15 cellular contexts compared by ENCODE assay signal in the genomic region with DNA sequence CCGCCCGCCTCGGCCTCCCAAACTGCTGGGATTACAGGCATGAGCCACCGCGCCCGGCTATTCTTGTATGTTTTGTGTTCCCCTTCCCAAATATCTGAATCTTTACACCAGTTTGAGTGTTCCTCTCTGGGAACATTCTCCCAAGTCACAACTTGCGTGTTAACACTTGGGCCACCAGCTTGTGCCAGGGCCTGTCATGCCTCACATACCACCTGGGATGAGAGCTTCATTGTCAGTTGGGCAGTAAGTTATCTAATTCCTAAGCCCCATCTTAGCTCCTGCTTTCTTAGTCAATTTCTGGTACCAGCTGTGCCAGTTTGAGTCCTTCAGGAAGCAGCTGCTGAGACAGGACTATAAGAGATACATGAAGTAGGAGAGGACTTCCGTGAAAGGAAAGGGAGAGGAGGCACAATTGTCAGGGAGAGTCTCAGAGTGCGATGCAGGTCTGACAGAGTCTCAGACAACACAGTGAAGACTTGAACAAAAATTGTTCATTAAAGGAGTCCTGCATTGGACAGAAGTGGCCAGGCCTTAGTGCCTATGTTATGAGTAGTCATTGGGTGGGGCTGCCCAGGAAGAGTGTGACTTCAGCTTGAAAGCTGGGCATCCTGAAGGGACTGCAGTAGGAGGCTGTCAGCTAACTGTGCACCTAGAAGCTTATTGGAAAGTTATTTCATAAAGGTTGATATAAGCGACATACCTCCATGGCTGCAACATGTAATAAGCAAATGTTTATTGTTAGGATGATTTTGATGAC. TPM values are rescaled to one million over a fixed set of nuclear protein-coding genes. Genes with fewer than 3 reads are reported as not detected.
DNase-seq lines count a peak whose midpoint lies in the region; ATAC-seq and TF ChIP-seq lines count a peak whose summit lies in the region.
"Had no signal": no experiment of that assay in that cellular context is flagged by ENCODE, and none has a peak within 500 bp of the region (broad histone marks: within the 10 kb centered on the region; RNA-seq: fewer than 3 reads in every experiment).

No MANE protein-coding gene starts in this region.

- no peak overlapping the region for H2BK15ac ChIP-seq in mesendoderm (replicated peaks; ENCODE audit: low read depth)

- WGBS in mesendoderm (ENCODE audit: extremely low coverage, insufficient coverage, low lambda C conversion rate), result no CpG with 5 or more reads among the region's 10 CpGs

- no peak overlapping the region for H3K56ac ChIP-seq in mesendoderm (ENCODE audit: low read length)

- no peak overlapping the region for H4K5ac ChIP-seq in mesendoderm (ENCODE audit: low read length)

- no peak overlapping the region for H2AFZ ChIP-seq in osteoblast (ENCODE audit: low read length)
- H2AFZ ChIP-seq: parathyroid adenoma had no signal

- no peak overlapping the region for H3K4me3 ChIP-seq in MG63
- H3K4me3 ChIP-seq in epithelial cell of esophagus (ENCODE audit: low read length), result no peak overlapping the region
- H3K4me3 ChIP-seq in osteoblast (ENCODE audit: insufficient read depth, low read length), result no peak overlapping the region
- H3K4me3 ChIP-seq in mesendoderm (ENCODE audit: low read length), result no peak overlapping the region
- H3K4me3 ChIP-seq: ascending aorta, SJSA1 had no signal

- H3K79me1 ChIP-seq in mesendoderm (ENCODE audit: low read length), result peaks cover 6% of the 10 kb centered on the region

- no peak overlapping the region for H3K9ac ChIP-seq in mesendoderm (ENCODE audit: low read length)
- H3K9ac ChIP-seq: parathyroid adenoma had no signal

- no peak overlapping the region for H3K27ac ChIP-seq in osteoblast (ENCODE audit: low read depth, low read length)
- H3K27ac ChIP-seq in mesendoderm (ENCODE audit: low read depth, low read length), result no peak overlapping the region
- H3K27ac ChIP-seq: ascending aorta, parathyroid adenoma, SJSA1 had no signal

- peak; percentile 59 for DNase-seq in EH (ENCODE audit: low read depth)
- DNase-seq in MG63, result peak; percentile 60
- peak; percentile 80 for DNase-seq in epithelial cell of esophagus (ENCODE audit: low read depth)
- peak; percentile 90 for DNase-seq in osteoblast (ENCODE audit: insufficient read length, low spot score, missing footprints)
- DNase-seq in mesendoderm, result no peak
- DNase-seq: activated effector memory CD4-positive, alpha-beta T cell treated with Interleukin-2 at 50 U/mL for 16 hours; CD4-positive, CD25-positive, alpha-beta regulatory T cell; foreskin melanocyte; NK-92 treated with Interleukin-12 subunit alpha and Interleukin-12 subunit beta, amount 100 ng/mL, for 24 hours; substantia nigra had no signal

- peaks cover 37% of the 10 kb centered on the region for H3K79me2 ChIP-seq in osteoblast (ENCODE audit: insufficient read depth, low read length)
- no peaks in the 10 kb centered on the region for H3K79me2 ChIP-seq in mesendoderm (ENCODE audit: control insufficient read depth, insufficient read depth, low read length)

- ATAC-seq in HG03108 (IDR thresholded peaks at IDR 0.05; ENCODE audit: unreplicated experiment) (no peak), HG03095 (IDR thresholded peaks at IDR 0.05; ENCODE audit: unreplicated experiment) (no peak)

- H2BK5ac ChIP-seq in mesendoderm (ENCODE audit: low read length), result no peak overlapping the region

- H3K27me3 ChIP-seq in MG63, result no peaks in the 10 kb centered on the region
- H3K27me3 ChIP-seq in osteoblast (ENCODE audit: insufficient read depth, low read length), result no peaks in the 10 kb centered on the region
- no peaks in the 10 kb centered on the region for H3K27me3 ChIP-seq in mesendoderm (ENCODE audit: insufficient read depth, low read length, poor library complexity)
- H3K27me3 ChIP-seq: ascending aorta, SJSA1 had no signal

- H3K4ac ChIP-seq in mesendoderm (ENCODE audit: low read depth, low read length), result no peak overlapping the region

- peaks cover 24% of the 10 kb centered on the region for H4K20me1 ChIP-seq in osteoblast (ENCODE audit: insufficient read depth, low read length)

- H2AK5ac ChIP-seq in mesendoderm (ENCODE audit: low read length), result no peak overlapping the region

- H3K36me3 ChIP-seq in MG63, result no peaks in the 10 kb centered on the region
- H3K36me3 ChIP-seq in osteoblast (ENCODE audit: insufficient read depth, low read length), result no peaks in the 10 kb centered on the region
- H3K36me3 ChIP-seq in mesendoderm (ENCODE audit: control insufficient read depth, insufficient read depth, low read length), result no peaks in the 10 kb centered on the region
- H3K36me3 ChIP-seq: SJSA1 had no signal

- H4K8ac ChIP-seq in mesendoderm (ENCODE audit: low read depth, low read length), result no peak overlapping the region

- H3K4me1 ChIP-seq in osteoblast (ENCODE audit: insufficient read depth, low read length), result peaks cover 6% of the 10 kb centered on the region
- no peaks in the 10 kb centered on the region for H3K4me1 ChIP-seq in mesendoderm (ENCODE audit: control insufficient read depth, low read depth, low read length)
- H3K4me1 ChIP-seq: ascending aorta, SJSA1 had no signal

- no peak for TF ChIP-seq CTCF in epithelial cell of esophagus (IDR thresholded peaks at IDR 0.05; ENCODE audit: insufficient read depth, low read depth, low read length, missing control alignments)
- no peak for TF ChIP-seq CTCF in osteoblast (IDR thresholded peaks at IDR 0.05; ENCODE audit: extremely low read depth, low read depth, low read length)

- H3K23ac ChIP-seq in mesendoderm (ENCODE audit: low read length), result no peak overlapping the region

- H3K18ac ChIP-seq in mesendoderm (ENCODE audit: low read length), result no peak overlapping the region

- H3K9me3 ChIP-seq in MG63, result no peaks in the 10 kb centered on the region; the same call in 1 of the 2 replicates
- no peaks in the 10 kb centered on the region for H3K9me3 ChIP-seq in osteoblast (ENCODE audit: low read depth, low read length)
- H3K9me3 ChIP-seq: ascending aorta had no signal

- H2BK120ac ChIP-seq in mesendoderm (ENCODE audit: low read depth, low read length), result no peak overlapping the region

- H3K4me2 ChIP-seq in osteoblast (ENCODE audit: insufficient read depth, low read length) (peak overlapping the region; percentile 6), mesendoderm (ENCODE audit: low read length) (no peak overlapping the region)

RNA-seq across cellular contexts. Expression of gene ZFYVE9, which starts 17.3 kb away (rescaled TPM):
- 16.6 and 24.2 TPM in 2 replicates for total RNA-seq in MG63 (2014; rRNA removed; shearing (Covaris generic); ENCODE audit: low replicate concordance)
- 38.0 and 38.3 TPM in 2 replicates for total RNA-seq in osteoblast
- polyA plus RNA-seq in mesendoderm (2013, experiment 1 of 2), result 10.9 TPM
- 11.0 TPM for polyA plus RNA-seq in mesendoderm (2013, experiment 2 of 2)
